8 cellular contexts compared by ENCODE assay signal in the genomic region with DNA sequence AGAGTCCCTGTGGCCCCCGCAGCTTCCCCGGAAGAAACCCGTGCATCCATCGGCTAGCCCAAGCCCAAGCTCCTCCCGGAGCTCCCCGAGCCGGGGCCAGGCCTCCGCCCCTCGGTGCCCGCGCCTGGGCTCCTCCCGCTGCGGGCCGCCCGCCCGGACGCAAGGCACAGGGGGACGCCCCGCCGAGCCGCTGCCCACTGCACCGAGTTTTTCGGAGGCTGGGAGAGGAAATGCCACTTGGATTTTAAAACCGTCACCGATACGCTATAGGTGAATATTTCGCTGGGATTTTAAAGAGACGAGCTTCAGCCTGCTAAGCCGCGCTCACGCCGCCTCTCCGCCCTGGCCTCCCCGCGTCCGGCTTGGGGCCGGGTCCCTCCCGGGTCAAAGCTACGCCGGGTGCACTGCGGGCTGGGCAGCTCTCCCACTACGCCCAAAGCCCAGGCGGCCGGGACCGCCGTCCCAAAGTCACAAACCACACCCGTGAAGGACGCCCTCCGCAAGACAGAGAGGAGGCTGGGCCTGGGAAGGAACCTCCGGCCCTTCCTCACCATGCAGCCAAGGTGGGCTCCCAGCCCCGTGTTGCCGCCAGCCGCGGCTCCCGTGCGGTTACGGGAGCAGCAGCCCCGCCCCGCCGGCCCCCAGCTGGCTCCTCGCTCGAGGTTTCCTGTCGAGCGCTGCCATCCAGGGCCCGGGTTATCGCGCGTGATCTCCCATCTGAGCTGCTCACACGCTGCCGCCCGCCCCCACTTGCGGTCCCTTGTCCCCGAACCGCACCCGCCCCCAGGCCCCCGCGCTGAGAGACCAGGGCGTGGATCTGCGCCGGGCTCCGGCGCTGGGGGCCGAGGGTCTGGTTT.
DNase-seq lines count a peak whose midpoint lies in the region; ATAC-seq, FAIRE-seq and TF ChIP-seq lines count a peak whose summit lies in the region.

No MANE protein-coding gene starts in this region.

- no peaks in the 10 kb centered on the region for H3K9me3 ChIP-seq in H1 (ENCODE audit: insufficient read depth in 2 of 2, low read depth in 1 of 2, low read length in 1 of 2)
- H3K9me3 ChIP-seq in mesodermal cell (ENCODE audit: control insufficient read depth, low read length), result no peaks in the 10 kb centered on the region

- H4K20me1 ChIP-seq in H1 (replicated peaks in 1 of 2; ENCODE audit: control insufficient read depth in 1 of 2, insufficient read depth in 2 of 2, low read length in 2 of 2), result no peaks in the 10 kb centered on the region

- peak overlapping the region; percentile 88 for H4K91ac ChIP-seq in H1 (replicated peaks; ENCODE audit: insufficient read length, low read length)

- no peak for TF ChIP-seq CTCF in H1 (IDR thresholded peaks at IDR 0.05; ENCODE audit: control extremely low read depth in 1 of 3, insufficient read depth in 1 of 3, low read depth in 1 of 3, low read length in 3 of 3)

- H3K79me2 ChIP-seq in H1 (ENCODE audit: control insufficient read depth in 1 of 2, insufficient read depth in 2 of 2, low read length in 2 of 2), result no peaks in the 10 kb centered on the region

- H3K4ac ChIP-seq in H1 (replicated peaks; ENCODE audit: insufficient read length, low read depth, low read length), result no peak overlapping the region

- 0 out of 2 replicates have a peak overlapping the region, but pooled peaks have one; percentile 81 for H2BK15ac ChIP-seq in H1 (ENCODE audit: low read length)

- peak overlapping the region; percentile 83; the same call in 1 of the 2 replicates for H4K8ac ChIP-seq in H1 (ENCODE audit: extremely low read depth, insufficient read depth, low read length)

- TF ChIP-seq RAD21 in H1 (IDR thresholded peaks at IDR 0.05 in 1 of 2, conservative IDR thresholded peaks at IDR 0.05 in 1 of 2; ENCODE audit: low read depth in 2 of 2, low read length in 2 of 2), result no peak

- H2BK5ac ChIP-seq in H1 (ENCODE audit: low read depth, low read length), result peak overlapping the region; percentile 52; the same call in 1 of the 2 replicates

- peaks cover 0 to 28% (median 24%) of the 10 kb centered on the region in 4 experiments; a peak in 6 of 7 replicates for H3K27me3 ChIP-seq in H1 (replicated peaks in 1 of 4; ENCODE audit: control insufficient read depth in 3 of 4, extremely low read depth in 1 of 4, insufficient read depth in 3 of 4, low read length in 3 of 4)

- H3K4me1 ChIP-seq in H1 (replicated peaks in 1 of 4; ENCODE audit: control insufficient read depth in 3 of 4, insufficient read depth in 4 of 4, low read length in 3 of 4) (peaks cover 0 to 15% (median 4%) of the 10 kb centered on the region in 4 experiments; a peak in 6 of 7 replicates), mesodermal cell (ENCODE audit: control insufficient read depth, insufficient read depth, low read length, poor library complexity, severe bottlenecking) (no peaks in the 10 kb centered on the region)

- H3K14ac ChIP-seq in H1 (ENCODE audit: insufficient read length), result no peak overlapping the region

- no peak overlapping the region for H2AK5ac ChIP-seq in H1 (ENCODE audit: low read depth, low read length)

- H4K5ac ChIP-seq in H1 (ENCODE audit: insufficient read length, low read depth, low read length), result peak overlapping the region; percentile 6

- no peak overlapping the region for H2BK20ac ChIP-seq in H1 (ENCODE audit: low read length)

- H2BK12ac ChIP-seq in H1 (ENCODE audit: low read depth, low read length), result 0 out of 2 replicates have a peak overlapping the region, but pooled peaks have one; percentile 9

- H3K9ac ChIP-seq in H1 (replicated peaks in 1 of 4; ENCODE audit: extremely low read depth in 1 of 4, low read depth in 3 of 4, low read length in 3 of 4), result no peak overlapping the region; a peak in 3 of 7 replicates

- H3K4me2 ChIP-seq in H1 (ENCODE audit: insufficient read depth in 1 of 2, low read depth in 2 of 2, low read length in 2 of 2), result peak overlapping the region; percentile 88 to 93

- no peak overlapping the region for H3K27ac ChIP-seq in H1 (ENCODE audit: low read depth, low read length)
- H3K27ac ChIP-seq in mesodermal cell (ENCODE audit: low read depth, low read length, severe bottlenecking), result no peak overlapping the region

- H2AFZ ChIP-seq in H1 (ENCODE audit: low read length), result no peak overlapping the region

- peak overlapping the region; percentile 60 for H3K18ac ChIP-seq in H1 (ENCODE audit: extremely low read depth, low read length)

- ATAC-seq in HG03039 (IDR thresholded peaks at IDR 0.05; ENCODE audit: unreplicated experiment), result peak; percentile 41

- DNase-seq in NK-92 treated with Interleukin-12 subunit alpha and Interleukin-12 subunit beta, amount 100 ng/mL, for 24 hours (lab: John Stamatoyannopoulos, UW), result peak; percentile 49
- DNase-seq in NK-92 (lab: John Stamatoyannopoulos, UW; ENCODE audit: unreplicated experiment), result no peak
- DNase-seq in NCI-H526 (lab: John Stamatoyannopoulos, UW), result peak; percentile 56 to 92
- peak; percentile 89 for DNase-seq in activated CD8-positive, alpha-beta memory T cell treated with anti-CD3 and anti-CD28 coated beads for 24 hours
- peak in 1 of 2 experiments; percentile 79 for DNase-seq in H1 (ENCODE audit: low read depth in 1 of 2, low spot score in 2 of 2)
- DNase-seq in stimulated activated CD8-positive, alpha-beta memory T cell treated with anti-CD3 and anti-CD28 coated beads, Interleukin-15, amount 100 ng/mL, for 48 hours (ENCODE audit: low read depth in 2 of 2), result peak; percentile 76 to 78

- no peak overlapping the region for H3K23ac ChIP-seq in H1 (ENCODE audit: insufficient read length)

- H3K4me3 ChIP-seq in H1 (ENCODE audit: extremely low read depth in 1 of 4, insufficient read depth in 2 of 4, low read depth in 3 of 4, low read length in 4 of 4), result peak overlapping the region; percentile 61 to 67 (median 64)
- peak overlapping the region; percentile 57 for H3K4me3 ChIP-seq in mesodermal cell (ENCODE audit: extremely low read depth, insufficient read depth, low read length, poor library complexity, severe bottlenecking)

- POLR2A ChIA-PET in H1 (lab: Charles Lee; ENCODE audit: partially characterized antibody), result interaction anchor here (0.6 to 2.6 kb wide), 8 partner anchors 10 to 235 kb away, joined by 3 to 8 read pairs (median 3); a partner anchor contains a TSS

- no peaks in the 10 kb centered on the region for H3K79me1 ChIP-seq in H1 (ENCODE audit: low read depth, low read length)

- H3K23me2 ChIP-seq in H1 (ENCODE audit: low read depth, low read length), result peaks cover 10% of the 10 kb centered on the region; the same call in 1 of the 2 replicates

- TF ChIP-seq POLR2A in H1 (IDR thresholded peaks at IDR 0.05; ENCODE audit: control extremely low read depth in 1 of 2, low read depth in 2 of 2, low read length in 2 of 2), result no peak

- CTCF ChIA-PET in H1 (lab: Charles Lee; ENCODE audit: partially characterized antibody), result interaction anchor here (0.8 to 6.3 kb wide), 19 partner anchors 12 to 396 kb away, joined by 3 to 54 read pairs (median 5); no protein-coding TSS in a partner anchor

- WGBS in H1 (ENCODE audit: extremely low coverage in 1 of 2, insufficient coverage in 1 of 2, insufficient read length in 1 of 2, insufficient replicate concordance in 2 of 2, low coverage in 1 of 2, low lambda C conversion rate in 2 of 2, missing lambda C conversion rate in 1 of 2), 2 experiments, result 1% methylated on average over 47 of the region's 83 CpGs; no CpG with 5 or more reads in 1 of the 2 experiments
- 0 to 1% methylated on average over 66 to 71 of the region's 83 CpGs for WGBS in mesodermal cell (ENCODE audit: insufficient coverage in 2 of 2), 2 experiments

- no peak for TF ChIP-seq EP300 in H1 (IDR thresholded peaks at IDR 0.05; ENCODE audit: borderline replicate concordance in 1 of 2, low read depth in 2 of 2, low read length in 2 of 2)

- no peak overlapping the region for H2BK120ac ChIP-seq in H1 (replicated peaks; ENCODE audit: low read depth, low read length)

- no peak overlapping the region for H3K56ac ChIP-seq in H1 (replicated peaks; ENCODE audit: insufficient read length, low read depth, low read length)

- FAIRE-seq in H1 (lab: Jason Lieb, UNC), result no peak

- H3K36me3 ChIP-seq in H1 (ENCODE audit: control insufficient read depth in 2 of 4, insufficient read depth in 4 of 4, low read length in 3 of 4), result no peaks in the 10 kb centered on the region
- no peaks in the 10 kb centered on the region for H3K36me3 ChIP-seq in mesodermal cell (ENCODE audit: control insufficient read depth, insufficient read depth, low read length)

TF ChIP-seq in H1, 55 proteins besides CTCF, POLR2A, EP300 and RAD21:
- TF ChIP-seq YY1 (IDR thresholded peaks at IDR 0.05; ENCODE audit: low read depth, low read length) (0 out of 2 replicates have a peak, but pooled peaks have one; percentile 6), TAF1 (IDR thresholded peaks at IDR 0.05; ENCODE audit: low read depth, low read length) (no peak), PHF8 (conservative IDR thresholded peaks at IDR 0.05; ENCODE audit: low read depth, low read length) (peak; percentile 20; the same call in 1 of the 2 replicates), EZH2 (IDR thresholded peaks at IDR 0.05; ENCODE audit: low read depth, low read length, severe bottlenecking) (peak; percentile 58), ASH2L (IDR thresholded peaks at IDR 0.05; ENCODE audit: low read length) (peak; percentile 65), HDAC2 (IDR thresholded peaks at IDR 0.05; ENCODE audit: borderline replicate concordance in 1 of 2, low read depth in 2 of 2, low read length in 2 of 2) (0 out of 4 replicates have a peak, but pooled peaks of 1 of the 2 experiments have one; percentile 5), SUZ12 (IDR thresholded peaks at IDR 0.05; ENCODE audit: low read length) (peak; percentile 65; the same call in 1 of the 2 replicates), RBBP5 (IDR thresholded peaks at IDR 0.05; ENCODE audit: borderline replicate concordance, low read depth, low read length) (peak; percentile 77; the same call in 1 of the 2 replicates), FOSL1 (IDR thresholded peaks at IDR 0.05; ENCODE audit: insufficient read depth, low read depth, low read length) (no peak), KDM4A (IDR thresholded peaks at IDR 0.05; ENCODE audit: low read depth, low read length, severe bottlenecking) (peak; percentile 93)
- TF ChIP-seq, protein P1, sequence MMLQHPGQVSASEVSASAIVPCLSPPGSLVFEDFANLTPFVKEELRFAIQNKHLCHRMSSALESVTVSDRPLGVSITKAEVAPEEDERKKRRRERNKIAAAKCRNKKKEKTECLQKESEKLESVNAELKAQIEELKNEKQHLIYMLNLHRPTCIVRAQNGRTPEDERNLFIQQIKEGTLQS (IDR thresholded peaks at IDR 0.05; ENCODE audit: insufficient read depth, low read depth, low read length), result no peak
- TF ChIP-seq, protein P2, sequence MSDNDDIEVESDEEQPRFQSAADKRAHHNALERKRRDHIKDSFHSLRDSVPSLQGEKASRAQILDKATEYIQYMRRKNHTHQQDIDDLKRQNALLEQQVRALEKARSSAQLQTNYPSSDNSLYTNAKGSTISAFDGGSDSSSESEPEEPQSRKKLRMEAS (IDR thresholded peaks at IDR 0.05), result peak; percentile 35
